ENCODE assay signal across 18 cellular contexts in genomic region chr1:63617450-63617849, GRCh38.
"Had no signal": no experiment of that assay in that cellular context is flagged by ENCODE, and none has a peak within 500 bp of the region (broad histone marks: within the 10 kb centered on the region; RNA-seq: fewer than 3 reads in every experiment).

No MANE protein-coding gene starts in this region.

- H3K27ac ChIP-seq: cardiac muscle cell, left lung, prostate gland, stomach had no signal

- H3K4me1 Mint-ChIP-seq: activated B cell treated with CpG ODN at 0.5 μM for 24 hours; activated CD4-positive, alpha-beta memory T cell treated with anti-CD3 and anti-CD28 coated beads, Interleukin-2, amount 10 ng/mL, durations not matched to agents 7 days and 5 days; activated CD8-positive, alpha-beta memory T cell treated with anti-CD3 and anti-CD28 coated beads, Interleukin-2, amount 10 ng/mL, durations not matched to agents 7 days and 5 days; activated naive CD8-positive, alpha-beta T cell treated with anti-CD3 and anti-CD28 coated beads for 36 hours; stimulated activated effector memory CD8-positive, alpha-beta T cell treated with anti-CD3 and anti-CD28 coated beads, Interleukin-12 subunit alpha, Interleukin-12 subunit beta, amount 100 ng/mL, for 72 hours had no signal

- H3K4me1 ChIP-seq: prostate gland had no signal

- ATAC-seq: activated CD8-positive, alpha-beta memory T cell treated with anti-CD3 and anti-CD28 coated beads, Interleukin-2, amount 10 ng/mL, durations not matched to agents 7 days and 5 days; left lung; right cardiac atrium; stimulated activated effector memory CD8-positive, alpha-beta T cell treated with anti-CD3 and anti-CD28 coated beads, Interleukin-12 subunit alpha, Interleukin-12 subunit beta, amount 100 ng/mL, for 72 hours had no signal

- H3K27ac Mint-ChIP-seq: activated B cell treated with CpG ODN at 0.5 μM for 24 hours; activated CD4-positive, alpha-beta memory T cell treated with anti-CD3 and anti-CD28 coated beads, Interleukin-2, amount 10 ng/mL, durations not matched to agents 7 days and 5 days; activated CD8-positive, alpha-beta memory T cell treated with anti-CD3 and anti-CD28 coated beads, Interleukin-2, amount 10 ng/mL, durations not matched to agents 7 days and 5 days; activated naive CD8-positive, alpha-beta T cell treated with anti-CD3 and anti-CD28 coated beads for 36 hours; stimulated activated effector memory CD8-positive, alpha-beta T cell treated with anti-CD3 and anti-CD28 coated beads, Interleukin-12 subunit alpha, Interleukin-12 subunit beta, amount 100 ng/mL, for 72 hours; type B pancreatic cell had no signal

- H3K36me3 Mint-ChIP-seq: activated CD8-positive, alpha-beta memory T cell treated with anti-CD3 and anti-CD28 coated beads, Interleukin-2, amount 10 ng/mL, durations not matched to agents 7 days and 5 days; activated naive CD8-positive, alpha-beta T cell treated with anti-CD3 and anti-CD28 coated beads for 36 hours; type B pancreatic cell had no signal

- DNase-seq: activated B cell treated with CpG ODN at 0.5 μM for 24 hours; activated CD4-positive, alpha-beta memory T cell treated with anti-CD3 and anti-CD28 coated beads, Interleukin-2, amount 10 ng/mL, durations not matched to agents 7 days and 5 days; activated CD4-positive, alpha-beta T cell treated with anti-CD3 and anti-CD28 coated beads for 4 hours; activated CD8-positive, alpha-beta memory T cell treated with anti-CD3 and anti-CD28 coated beads, Interleukin-2, amount 10 ng/mL, durations not matched to agents 7 days and 5 days; activated naive CD8-positive, alpha-beta T cell treated with anti-CD3 and anti-CD28 coated beads for 36 hours; amygdala; erythroblast; head of caudate nucleus; left lung; right cardiac atrium; stimulated activated CD4-positive, alpha-beta T cell treated with anti-CD3 and anti-CD28 coated beads, Interleukin-4, amount 100 ng/mL, for 24 hours; stomach had no signal

- H3K9me3 ChIP-seq: left lung, prostate gland, stomach had no signal

- H3K27me3 Mint-ChIP-seq: activated B cell treated with CpG ODN at 0.5 μM for 24 hours; activated CD4-positive, alpha-beta memory T cell treated with anti-CD3 and anti-CD28 coated beads, Interleukin-2, amount 10 ng/mL, durations not matched to agents 7 days and 5 days; activated CD8-positive, alpha-beta memory T cell treated with anti-CD3 and anti-CD28 coated beads, Interleukin-2, amount 10 ng/mL, durations not matched to agents 7 days and 5 days; activated naive CD8-positive, alpha-beta T cell treated with anti-CD3 and anti-CD28 coated beads for 36 hours had no signal

- H3K36me3 ChIP-seq: cardiac muscle cell, left lung, prostate gland, stomach had no signal

- H3K4me3 ChIP-seq: cardiac muscle cell, coronary artery, left lung, prostate gland, smooth muscle cell, stomach had no signal

- H3K27me3 ChIP-seq: cardiac muscle cell, left lung, stomach had no signal

- H3K9me3 Mint-ChIP-seq: activated B cell treated with CpG ODN at 0.5 μM for 24 hours; activated CD4-positive, alpha-beta memory T cell treated with anti-CD3 and anti-CD28 coated beads, Interleukin-2, amount 10 ng/mL, durations not matched to agents 7 days and 5 days; activated naive CD8-positive, alpha-beta T cell treated with anti-CD3 and anti-CD28 coated beads for 36 hours; stimulated activated effector memory CD8-positive, alpha-beta T cell treated with anti-CD3 and anti-CD28 coated beads, Interleukin-12 subunit alpha, Interleukin-12 subunit beta, amount 100 ng/mL, for 72 hours had no signal

- H3K4me3 Mint-ChIP-seq: activated B cell treated with CpG ODN at 0.5 μM for 24 hours; activated CD4-positive, alpha-beta memory T cell treated with anti-CD3 and anti-CD28 coated beads, Interleukin-2, amount 10 ng/mL, durations not matched to agents 7 days and 5 days; activated CD8-positive, alpha-beta memory T cell treated with anti-CD3 and anti-CD28 coated beads, Interleukin-2, amount 10 ng/mL, durations not matched to agents 7 days and 5 days; activated naive CD8-positive, alpha-beta T cell treated with anti-CD3 and anti-CD28 coated beads for 36 hours; stimulated activated effector memory CD8-positive, alpha-beta T cell treated with anti-CD3 and anti-CD28 coated beads, Interleukin-12 subunit alpha, Interleukin-12 subunit beta, amount 100 ng/mL, for 72 hours; type B pancreatic cell had no signal
